10 cellular contexts compared by ENCODE assay signal in genomic region chr14:54652188-54652889, GRCh38.
DNase-seq lines count a peak whose midpoint lies in the region; ATAC-seq, FAIRE-seq and TF ChIP-seq lines count a peak whose summit lies in the region.
"Had no signal": no experiment of that assay in that cellular context is flagged by ENCODE, and none has a peak within 500 bp of the region (broad histone marks: within the 10 kb centered on the region; RNA-seq: fewer than 3 reads in every experiment).

No MANE protein-coding gene starts in this region.

- CTCF ChIA-PET in endothelial cell of umbilical vein (lab: Charles Lee): interaction anchor here (0.8 to 3.7 kb wide), 11 partner anchors 9 to 121 kb away, joined by 3 to 42 read pairs (median 5); partner anchors contain the start of gene SAMD4A
- CTCF ChIA-PET in activated CD8-positive, alpha-beta memory T cell treated with anti-CD3 and anti-CD28 coated beads, Interleukin-2, amount 10 ng/mL, durations not matched to agents 7 days and 5 days (lab: Charles Lee): interaction anchor here (0.9 kb wide), 1 partner anchor 122 kb away, joined by 3 read pairs; no protein-coding TSS in a partner anchor

- dilution Hi-C loops in endothelial cell of umbilical vein (cut with MboI; ENCODE audit: extremely low pct_ligation_motif_present, low sequenced_read_pairs): no loop called here

- no peaks in the 10 kb centered on the region for H3K9me3 Mint-ChIP-seq in activated CD8-positive, alpha-beta memory T cell treated with anti-CD3 and anti-CD28 coated beads, Interleukin-2, amount 10 ng/mL, durations not matched to agents 7 days and 5 days (ENCODE audit: low read depth)

- H3K4ac ChIP-seq in mesenchymal stem cell (ENCODE audit: low read depth in 1 of 2, low read length in 2 of 2): peak overlapping the region in 1 of 2 experiments; percentile 19

- H2BK5ac ChIP-seq in mesenchymal stem cell (ENCODE audit: low read depth, low read length, poor library complexity, severe bottlenecking): peak overlapping the region; percentile 98

- H3K9me3 ChIP-seq in MG63: no peaks in the 10 kb centered on the region
- H3K9me3 ChIP-seq in endothelial cell of umbilical vein (replicated peaks; ENCODE audit: control insufficient read depth, insufficient read depth, low read length): no peaks in the 10 kb centered on the region
- no peaks in the 10 kb centered on the region for H3K9me3 ChIP-seq in mesenchymal stem cell (ENCODE audit: control insufficient read depth, low read length)
- H3K9me3 ChIP-seq: BLaER1 treated with 17β-estradiol and CSF1 and Interleukin-3, amounts not matched to agents 10 nM and 100 nM; neutrophil had no signal

- no peak for ATAC-seq in HG03342 (IDR thresholded peaks at IDR 0.05; ENCODE audit: unreplicated experiment)
- ATAC-seq in activated CD8-positive, alpha-beta memory T cell treated with anti-CD3 and anti-CD28 coated beads, Interleukin-2, amount 10 ng/mL, durations not matched to agents 7 days and 5 days: no peak
- ATAC-seq in GM18519 (IDR thresholded peaks at IDR 0.05; ENCODE audit: low FRiP score, unreplicated experiment): no peak

- H3K4me1 Mint-ChIP-seq in activated CD8-positive, alpha-beta memory T cell treated with anti-CD3 and anti-CD28 coated beads, Interleukin-2, amount 10 ng/mL, durations not matched to agents 7 days and 5 days: peaks cover 1% of the 10 kb centered on the region

- H3K27me3 ChIP-seq in MG63 (no peaks in the 10 kb centered on the region), endothelial cell of umbilical vein (ENCODE audit: control insufficient read depth in 2 of 2, insufficient read depth in 2 of 2, low read length in 2 of 2) (no peaks in the 10 kb centered on the region), mesenchymal stem cell (ENCODE audit: control insufficient read depth in 1 of 2, insufficient read depth in 1 of 2, low read length in 2 of 2) (no peaks in the 10 kb centered on the region)
- H3K27me3 ChIP-seq: BLaER1 treated with 17β-estradiol and CSF1 and Interleukin-3, amounts not matched to agents 10 nM and 100 nM had no signal

- DNase-seq in A172 (ENCODE audit: low spot score): peak; percentile 95
- DNase-seq in MG63: peak; percentile 93
- peak; percentile 96 for DNase-seq in endothelial cell of umbilical vein (ENCODE audit: low read depth, low spot score)
- peak; percentile 100 for DNase-seq in mesenchymal stem cell
- no peak for DNase-seq in activated CD8-positive, alpha-beta memory T cell treated with anti-CD3 and anti-CD28 coated beads, Interleukin-2, amount 10 ng/mL, durations not matched to agents 7 days and 5 days
- DNase-seq in Kasumi-1 (lab: John Stamatoyannopoulos, UW): no peak

- H3K79me1 ChIP-seq in mesenchymal stem cell (replicated peaks; ENCODE audit: low read length, poor library complexity, severe bottlenecking): peaks cover 15% of the 10 kb centered on the region

- peak overlapping the region; percentile 100 for H3K9ac ChIP-seq in endothelial cell of umbilical vein (replicated peaks; ENCODE audit: extremely low read depth, insufficient read depth, low read length)
- peak overlapping the region; percentile 93 for H3K9ac ChIP-seq in mesenchymal stem cell (ENCODE audit: low read length)
- H3K9ac ChIP-seq: BLaER1 treated with 17β-estradiol and CSF1 and Interleukin-3, amounts not matched to agents 10 nM and 100 nM had no signal

- no peaks in the 10 kb centered on the region for H3K36me3 Mint-ChIP-seq in activated CD8-positive, alpha-beta memory T cell treated with anti-CD3 and anti-CD28 coated beads, Interleukin-2, amount 10 ng/mL, durations not matched to agents 7 days and 5 days

- peak overlapping the region; percentile 65 for H2BK120ac ChIP-seq in mesenchymal stem cell (ENCODE audit: low read depth, low read length)

- no peak overlapping the region for H2BK15ac ChIP-seq in mesenchymal stem cell (ENCODE audit: low read depth, poor library complexity, severe bottlenecking)

- peak overlapping the region in 1 of 2 experiments; percentile 91 for H2BK12ac ChIP-seq in mesenchymal stem cell (ENCODE audit: low read length in 2 of 2)

- whole genome bisulfite sequencing in mesenchymal stem cell: 6% methylated on average over 5 of the region's 11 CpGs

- peak overlapping the region; percentile 100 for H3K27ac ChIP-seq in endothelial cell of umbilical vein (ENCODE audit: insufficient read depth, low read depth, low read length)
- H3K27ac ChIP-seq in mesenchymal stem cell (ENCODE audit: low read length, poor library complexity, severe bottlenecking): peak overlapping the region; percentile 100
- H3K27ac ChIP-seq: neutrophil had no signal

- H3K36me3 ChIP-seq in MG63 (no peaks in the 10 kb centered on the region), endothelial cell of umbilical vein (ENCODE audit: control insufficient read depth in 2 of 2, extremely low read depth in 1 of 2, insufficient read depth in 2 of 2, low read length in 2 of 2) (no peaks in the 10 kb centered on the region), mesenchymal stem cell (ENCODE audit: control insufficient read depth in 1 of 2, insufficient read depth in 2 of 2, low read depth in 1 of 2, low read length in 2 of 2) (no peaks in the 10 kb centered on the region)
- H3K36me3 ChIP-seq: BLaER1 treated with 17β-estradiol and CSF1 and Interleukin-3, amounts not matched to agents 10 nM and 100 nM; neutrophil had no signal

- no peak overlapping the region for H3K14ac ChIP-seq in mesenchymal stem cell (ENCODE audit: low read length in 2 of 2)

- no peak overlapping the region for H3K27ac Mint-ChIP-seq in activated CD8-positive, alpha-beta memory T cell treated with anti-CD3 and anti-CD28 coated beads, Interleukin-2, amount 10 ng/mL, durations not matched to agents 7 days and 5 days

- H2AFZ ChIP-seq in endothelial cell of umbilical vein (ENCODE audit: low read depth, low read length) (no peak overlapping the region), mesenchymal stem cell (ENCODE audit: low read depth, low read length) (no peak overlapping the region)

- no peak overlapping the region for H3K23ac ChIP-seq in mesenchymal stem cell (ENCODE audit: low read length in 2 of 2)

- H3K4me1 ChIP-seq in endothelial cell of umbilical vein (ENCODE audit: control insufficient read depth, extremely low read depth, insufficient read depth, low read length) (peaks cover 62% of the 10 kb centered on the region), mesenchymal stem cell (ENCODE audit: control insufficient read depth, insufficient read depth, low read depth, low read length) (peaks cover 9% of the 10 kb centered on the region)

- TF ChIP-seq POLR2A in endothelial cell of umbilical vein (IDR thresholded peaks at IDR 0.05; ENCODE audit: low read depth, low read length): peak; percentile 57

- peak overlapping the region; percentile 77 for H4K91ac ChIP-seq in mesenchymal stem cell (ENCODE audit: low read length)

- POLR2A ChIA-PET in endothelial cell of umbilical vein (lab: Charles Lee): interaction anchor here (0.7 to 4.3 kb wide), 10 partner anchors 25 to 165 kb away, joined by 3 to 29 read pairs (median 4); partner anchors contain the start of gene SAMD4A

- H3K9me1 ChIP-seq in endothelial cell of umbilical vein (replicated peaks; ENCODE audit: control insufficient read depth, extremely low read depth, insufficient read depth, low read length): no peaks in the 10 kb centered on the region

- peak overlapping the region; percentile 93 for H3K4me2 ChIP-seq in endothelial cell of umbilical vein (ENCODE audit: insufficient read depth, low read length)
- H3K4me2 ChIP-seq in mesenchymal stem cell (ENCODE audit: low read length, poor library complexity, severe bottlenecking): peak overlapping the region; percentile 59

- BruUV-seq in endothelial cell of umbilical vein (replicated peaks; lab: Mats Ljungman, UMichigan): no TSS peak

- peak overlapping the region; percentile 35 for H3K4me3 ChIP-seq in MG63
- peak overlapping the region; percentile 29 to 80 (median 30) for H3K4me3 ChIP-seq in endothelial cell of umbilical vein (replicated peaks in 1 of 3; ENCODE audit: insufficient read depth in 1 of 3, low read depth in 1 of 3, low read length in 3 of 3)
- peak overlapping the region in 1 of 2 experiments; percentile 75 for H3K4me3 ChIP-seq in mesenchymal stem cell (ENCODE audit: insufficient read depth in 1 of 2, low read depth in 1 of 2, low read length in 2 of 2)
- H3K4me3 ChIP-seq: BLaER1 treated with 17β-estradiol and CSF1 and Interleukin-3, amounts not matched to agents 10 nM and 100 nM had no signal

- H4K8ac ChIP-seq in mesenchymal stem cell (ENCODE audit: low read length): no peak overlapping the region

- H3K27me3 Mint-ChIP-seq in activated CD8-positive, alpha-beta memory T cell treated with anti-CD3 and anti-CD28 coated beads, Interleukin-2, amount 10 ng/mL, durations not matched to agents 7 days and 5 days: peaks cover 59% of the 10 kb centered on the region

- TF ChIP-seq CTCF in endothelial cell of umbilical vein (IDR thresholded peaks at IDR 0.05; ENCODE audit: extremely low read depth in 1 of 2, insufficient read depth in 1 of 2, low read depth in 1 of 2, low read length in 2 of 2): no peak

- FAIRE-seq in endothelial cell of umbilical vein (lab: Jason Lieb, UNC): peak; percentile 89

- H2AK5ac ChIP-seq in mesenchymal stem cell (ENCODE audit: low read length, severe bottlenecking): peak overlapping the region; percentile 93

- H3K18ac ChIP-seq in mesenchymal stem cell (ENCODE audit: low read depth in 1 of 2, low read length in 2 of 2): peak overlapping the region in 1 of 2 experiments; percentile 68

- H4K20me1 ChIP-seq in endothelial cell of umbilical vein (replicated peaks; ENCODE audit: control insufficient read depth, extremely low read depth, insufficient read depth, low read length): no peaks in the 10 kb centered on the region

- intact Hi-C loops in endothelial cell of umbilical vein (cut with micrococcal nuclease): loop anchor here (1.0 to 2.0 kb wide), 4 partner anchors 25 to 287 kb away; no protein-coding TSS in a partner anchor

- no peak overlapping the region for H3K4me3 Mint-ChIP-seq in activated CD8-positive, alpha-beta memory T cell treated with anti-CD3 and anti-CD28 coated beads, Interleukin-2, amount 10 ng/mL, durations not matched to agents 7 days and 5 days

- H3K79me2 ChIP-seq in endothelial cell of umbilical vein (ENCODE audit: control insufficient read depth, insufficient read depth, low read length): peaks cover 70% of the 10 kb centered on the region

TF ChIP-seq in endothelial cell of umbilical vein, 7 proteins besides CTCF, POLR2A, EP300 and RAD21 (continues in another document):
- TF ChIP-seq POLR2AphosphoS5 (IDR thresholded peaks at IDR 0.05; ENCODE audit: insufficient read depth, low read depth, low read length) (peak; percentile 88), GATA2 (IDR thresholded peaks at IDR 0.05; ENCODE audit: insufficient read depth, insufficient read length, low read depth, low read length) (no peak), EZH2 (IDR thresholded peaks at IDR 0.05; ENCODE audit: borderline replicate concordance, low read depth, low read length, severe bottlenecking) (no peak), MYC (IDR thresholded peaks at IDR 0.05; ENCODE audit: low read depth, low read length) (peak; percentile 18), FOS (IDR thresholded peaks at IDR 0.05; ENCODE audit: borderline replicate concordance, insufficient read depth, low read length) (peak; percentile 85), MAX (IDR thresholded peaks at IDR 0.05; ENCODE audit: insufficient read depth, insufficient read length) (no peak)

Comparison
In these comparisons a context has a peak if more than half of its experiments do, and no peak if none do; other contexts are left out.
1. DNase-seq: peak in A172 (single experiment), MG63 (single experiment), endothelial cell of umbilical vein (single experiment) and mesenchymal stem cell (single experiment); none in activated CD8-positive, alpha-beta memory T cell treated with anti-CD3 and anti-CD28 coated beads, Interleukin-2, amount 10 ng/mL, durations not matched to agents 7 days and 5 days (single experiment) and Kasumi-1 (0 of 2).